In genomic region chr6:148306287-148306686, GRCh38 we compare ENCODE assay signal across 1 cellular context.
TF ChIP-seq lines count a peak whose summit lies in the region.

No MANE protein-coding gene starts in this region.

TF ChIP-seq in endothelial cell of umbilical vein, 7 proteins besides CTCF, POLR2A, EP300 and RAD21:
- no peak for TF ChIP-seq POLR2AphosphoS5 (IDR thresholded peaks at IDR 0.05; ENCODE audit: insufficient read depth, low read depth, low read length)
- no peak for TF ChIP-seq MYC (IDR thresholded peaks at IDR 0.05; ENCODE audit: low read depth, low read length)
- no peak for TF ChIP-seq GATA2 (IDR thresholded peaks at IDR 0.05; ENCODE audit: insufficient read depth, insufficient read length, low read depth, low read length)
- TF ChIP-seq JUN (IDR thresholded peaks at IDR 0.05; ENCODE audit: borderline replicate concordance, insufficient read depth, insufficient read length, low read depth), result no peak
- TF ChIP-seq EZH2 (IDR thresholded peaks at IDR 0.05; ENCODE audit: borderline replicate concordance, low read depth, low read length, severe bottlenecking), result no peak
